ENCODE assay signal across 23 cellular contexts in the genomic region with DNA sequence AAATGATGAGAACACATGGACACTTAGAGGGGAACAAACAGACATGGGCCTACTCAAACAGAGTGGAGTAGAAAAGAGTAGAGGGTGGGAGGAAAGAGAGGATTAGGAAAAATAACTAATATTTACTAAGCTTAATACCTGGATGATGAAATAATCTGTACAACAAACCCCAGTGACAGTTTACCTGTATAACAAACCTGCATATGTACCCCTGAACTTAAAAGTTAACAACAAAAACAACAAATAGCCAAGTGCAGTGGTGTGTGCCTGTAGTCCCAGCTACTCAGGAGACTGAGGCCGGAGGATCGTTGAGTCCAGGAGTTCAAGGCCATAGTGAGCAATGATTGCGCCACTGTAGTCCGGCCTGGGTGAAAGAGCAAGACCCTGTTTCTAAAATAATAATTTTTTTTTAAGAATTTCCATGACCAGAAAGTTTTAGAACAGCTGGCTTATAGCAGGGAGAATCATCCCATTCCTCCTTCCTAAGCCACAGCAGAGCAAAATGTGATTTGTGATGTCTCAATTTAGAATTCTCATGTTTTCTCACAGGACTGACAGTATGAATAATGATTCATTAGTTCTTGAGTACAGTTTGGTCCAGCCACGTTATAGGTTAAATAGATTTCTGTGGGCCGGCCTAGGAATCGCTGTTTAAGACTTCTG.
DNase-seq lines count a peak whose midpoint lies in the region; ATAC-seq and TF ChIP-seq lines count a peak whose summit lies in the region.
"Had no signal": no experiment of that assay in that cellular context is flagged by ENCODE, and none has a peak within 500 bp of the region (broad histone marks: within the 10 kb centered on the region; RNA-seq: fewer than 3 reads in every experiment).

No MANE protein-coding gene starts in this region.

- CTCF ChIA-PET in A673 (lab: Charles Lee) (no interaction called here), HEK293T (lab: Yijun Ruan, JAX) (no interaction called here)

- POLR2A ChIA-PET in A673 (lab: Charles Lee; ENCODE audit: low non-redundant PET) = no interaction called here
- POLR2A ChIA-PET in HEK293T (lab: Yijun Ruan, JAX) = interaction anchor here (1.6 kb wide), 1 partner anchor 25 kb away, joined by 3 read pairs; no protein-coding TSS in a partner anchor

- H3K4me1 ChIP-seq in A673 (ENCODE audit: insufficient read depth, low read length, poor library complexity, severe bottlenecking) = peaks cover 11% of the 10 kb centered on the region
- H3K4me1 ChIP-seq: foreskin keratinocyte, parathyroid adenoma had no signal

- TF ChIP-seq CTCF in A673 (conservative IDR thresholded peaks at IDR 0.05; ENCODE audit: low read depth, low read length) (no peak), nephron (IDR thresholded peaks at IDR 0.05; ENCODE audit: unreplicated experiment in 3 of 3) (no peak)

- no peaks in the 10 kb centered on the region for H3K36me3 ChIP-seq in A673 (ENCODE audit: insufficient read depth, low read length, poor library complexity, severe bottlenecking)
- H3K36me3 ChIP-seq: sigmoid colon, thyroid gland had no signal

- intact Hi-C loops in A673 (cut with micrococcal nuclease; ENCODE audit: unreplicated experiment) = no loop called here

- no peaks in the 10 kb centered on the region for H3K9me3 ChIP-seq in A673 (ENCODE audit: low read depth, low read length, poor library complexity, severe bottlenecking)
- H3K9me3 ChIP-seq: sigmoid colon, thyroid gland had no signal

- H3K4me3 ChIP-seq in A673 (ENCODE audit: low read depth, low read length, poor library complexity, severe bottlenecking) = no peak overlapping the region
- H3K4me3 ChIP-seq: lung, PC-9, sigmoid colon, thyroid gland had no signal

- H3K4me1 Mint-ChIP-seq in central memory CD8-positive, alpha-beta T cell = peaks cover 28% of the 10 kb centered on the region
- peaks cover 15% of the 10 kb centered on the region for H3K4me1 Mint-ChIP-seq in nephron

- no peak overlapping the region for H3K4me3 Mint-ChIP-seq in central memory CD8-positive, alpha-beta T cell
- H3K4me3 Mint-ChIP-seq in nephron = no peak overlapping the region
- H3K4me3 Mint-ChIP-seq: CD4-positive, CD25-positive, alpha-beta regulatory T cell; stimulated activated naive B cell treated with anti-CD40 and anti-IgM and Interleukin-4, amounts not matched to agents 10 μg/mL and 1 μg/mL and 100 μg/mL, for 72 hours had no signal

- peaks cover 1% of the 10 kb centered on the region for H3K36me3 Mint-ChIP-seq in central memory CD8-positive, alpha-beta T cell (ENCODE audit: insufficient read depth)
- no peaks in the 10 kb centered on the region for H3K36me3 Mint-ChIP-seq in nephron (ENCODE audit: low read depth)
- H3K36me3 Mint-ChIP-seq: CD4-positive, CD25-positive, alpha-beta regulatory T cell had no signal

- no peak for ATAC-seq in central memory CD8-positive, alpha-beta T cell (replicated peaks; ENCODE audit: extremely low read depth, poor library complexity, severe bottlenecking)
- ATAC-seq: foreskin keratinocyte; stimulated activated naive B cell treated with anti-CD40 and anti-IgM and Interleukin-4, amounts not matched to agents 10 μg/mL and 1 μg/mL and 100 μg/mL, for 72 hours had no signal

- no TSS peak for BruUV-seq in A673 (replicated peaks; lab: Mats Ljungman, UMichigan)

- H3K27me3 ChIP-seq in A673 (replicated peaks; ENCODE audit: insufficient read depth, low read depth, low read length, poor library complexity) = no peaks in the 10 kb centered on the region
- H3K27me3 ChIP-seq: foreskin keratinocyte, sigmoid colon, thyroid gland had no signal

- H3K27me3 Mint-ChIP-seq in central memory CD8-positive, alpha-beta T cell = no peaks in the 10 kb centered on the region
- H3K27me3 Mint-ChIP-seq in nephron (ENCODE audit: low read depth) = no peaks in the 10 kb centered on the region
- H3K27me3 Mint-ChIP-seq: CD4-positive, CD25-positive, alpha-beta regulatory T cell; stimulated activated naive B cell treated with anti-CD40 and anti-IgM and Interleukin-4, amounts not matched to agents 10 μg/mL and 1 μg/mL and 100 μg/mL, for 72 hours had no signal

- H3K9me3 Mint-ChIP-seq in central memory CD8-positive, alpha-beta T cell = no peaks in the 10 kb centered on the region
- H3K9me3 Mint-ChIP-seq in nephron = no peaks in the 10 kb centered on the region
- H3K9me3 Mint-ChIP-seq: CD4-positive, CD25-positive, alpha-beta regulatory T cell; stimulated activated naive B cell treated with anti-CD40 and anti-IgM and Interleukin-4, amounts not matched to agents 10 μg/mL and 1 μg/mL and 100 μg/mL, for 72 hours had no signal

- DNase-seq in A673 (ENCODE audit: low spot score) = no peak
- no peak for DNase-seq in HEK293T (ENCODE audit: extremely low spot score)
- DNase-seq in central memory CD8-positive, alpha-beta T cell (ENCODE audit: low spot score in 2 of 2) = no peak
- no peak for DNase-seq in T-helper 9 cell
- DNase-seq in activated naive CD4-positive, alpha-beta T cell treated with Interleukin-2 at 50 U/mL for 16 hours = no peak
- DNase-seq in NCI-H526 (lab: John Stamatoyannopoulos, UW) = no peak
- DNase-seq: activated CD4-positive, CD25-positive, alpha-beta regulatory T cell treated with anti-CD3 and anti-CD28 coated beads, Interleukin-2, amount 50 U/mL, for 72 hours; activated CD8-positive, alpha-beta memory T cell treated with anti-CD3 and anti-CD28 coated beads for 24 hours; caudate nucleus; CD4-positive, CD25-positive, alpha-beta regulatory T cell; foreskin keratinocyte; hippocampal formation; NCI-H187 treated with DMSO at 0.1 percent for 48 hours; NCI-H2227 treated with DMSO at 0.1 percent for 48 hours; PC-9; sigmoid colon; stimulated activated naive B cell treated with anti-CD40 and anti-IgM and Interleukin-4, amounts not matched to agents 10 μg/mL and 1 μg/mL and 100 μg/mL, for 72 hours; thyroid gland had no signal

- H3K27ac Mint-ChIP-seq in central memory CD8-positive, alpha-beta T cell (ENCODE audit: low read depth) = peak overlapping the region; percentile 32
- peak overlapping the region; percentile 43 to 77 (median 71) for H3K27ac Mint-ChIP-seq in nephron
- H3K27ac Mint-ChIP-seq: stimulated activated naive B cell treated with anti-CD40 and anti-IgM and Interleukin-4, amounts not matched to agents 10 μg/mL and 1 μg/mL and 100 μg/mL, for 72 hours had no signal

- H3K27ac ChIP-seq in A673 (ENCODE audit: low read depth, low read length, poor library complexity, severe bottlenecking) = peak overlapping the region; percentile 9
- H3K27ac ChIP-seq: epithelial cell of prostate, foreskin keratinocyte, KMS-11, parathyroid adenoma, PC-9, sigmoid colon, thyroid gland had no signal

TF ChIP-seq in HEK293T, 16 proteins besides CTCF, POLR2A, EP300 and RAD21:
- TF ChIP-seq NFRKB (IDR thresholded peaks at IDR 0.05) (no peak), CTBP1 (IDR thresholded peaks at IDR 0.05; ENCODE audit: borderline replicate concordance) (no peak), HDGF (IDR thresholded peaks at IDR 0.05; ENCODE audit: borderline replicate concordance) (no peak)
- TF ChIP-seq, protein P1, sequence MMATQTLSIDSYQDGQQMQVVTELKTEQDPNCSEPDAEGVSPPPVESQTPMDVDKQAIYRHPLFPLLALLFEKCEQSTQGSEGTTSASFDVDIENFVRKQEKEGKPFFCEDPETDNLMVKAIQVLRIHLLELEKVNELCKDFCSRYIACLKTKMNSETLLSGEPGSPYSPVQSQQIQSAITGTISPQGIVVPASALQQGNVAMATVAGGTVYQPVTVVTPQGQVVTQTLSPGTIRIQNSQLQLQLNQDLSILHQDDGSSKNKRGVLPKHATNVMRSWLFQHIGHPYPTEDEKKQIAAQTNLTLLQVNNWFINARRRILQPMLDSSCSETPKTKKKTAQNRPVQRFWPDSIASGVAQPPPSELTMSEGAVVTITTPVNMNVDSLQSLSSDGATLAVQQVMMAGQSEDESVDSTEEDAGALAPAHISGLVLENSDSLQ (IDR thresholded peaks at IDR 0.05) = peak; percentile 24; the same call in 1 of the 2 replicates
